17 cellular contexts compared by ENCODE assay signal in genomic region chr20:1688886-1689538, GRCh38. TPM values are rescaled to one million over a fixed set of nuclear protein-coding genes. Genes with fewer than 3 reads are reported as not detected.
"Had no signal": no experiment of that assay in that cellular context is flagged by ENCODE, and none has a peak within 500 bp of the region (broad histone marks: within the 10 kb centered on the region; RNA-seq: fewer than 3 reads in every experiment).

No MANE protein-coding gene starts in this region.

- H3K36me3 ChIP-seq: thyroid gland had no signal

- H3K27ac ChIP-seq: body of pancreas, skin epidermis, thyroid gland had no signal

- ATAC-seq: body of pancreas had no signal

- DNase-seq: activated B cell treated with CpG ODN at 0.5 μM for 24 hours; activated CD4-positive, alpha-beta T cell treated with anti-CD3 and anti-CD28 coated beads, Interleukin-2, amount 50 U/mL, for 1 hour; activated gamma-delta T cell treated with Interleukin-2 at 50 U/mL for 16 hours; activated T-cell treated with anti-CD3 and anti-CD28 coated beads, Interleukin-2, amount 50 U/mL, for 1 hour; amygdala; body of pancreas; caudate nucleus; hippocampal formation; immature natural killer cell; nephron progenitor cell; occipital lobe; SHP77 treated with DMSO at 0.1 percent for 48 hours; stimulated activated CD4-positive, alpha-beta T cell treated with anti-CD3 and anti-CD28 coated beads, Interleukin-4, amount 100 ng/mL, for 4 hours; stimulated activated CD8-positive, alpha-beta memory T cell treated with anti-CD3 and anti-CD28 coated beads, Interleukin-4, amount 100 ng/mL, for 48 hours; thyroid gland had no signal

- H3K27ac Mint-ChIP-seq: activated B cell treated with CpG ODN at 0.5 μM for 24 hours, immature natural killer cell, nephron progenitor cell had no signal

- H3K9me3 ChIP-seq: body of pancreas, thyroid gland had no signal

- H3K4me1 Mint-ChIP-seq: activated B cell treated with CpG ODN at 0.5 μM for 24 hours, immature natural killer cell had no signal

- H3K36me3 Mint-ChIP-seq: immature natural killer cell had no signal

- H3K4me3 Mint-ChIP-seq: activated B cell treated with CpG ODN at 0.5 μM for 24 hours, immature natural killer cell, nephron progenitor cell had no signal

- H3K27me3 ChIP-seq: body of pancreas, thyroid gland had no signal

- H3K4me3 ChIP-seq: body of pancreas, skin epidermis, thyroid gland had no signal

- H3K4me1 ChIP-seq: body of pancreas, thyroid gland had no signal

RNA-seq across cellular contexts. Expression of gene SIRPG, which starts 31.4 kb away (rescaled TPM):
- total RNA-seq: activated B cell treated with CpG ODN at 0.5 μM for 24 hours, body of pancreas, occipital lobe, thyroid gland, urinary bladder had no signal
